In genomic region chr14:104063998-104064397, GRCh38 we compare ENCODE assay signal across 23 cellular contexts. TPM values are rescaled to one million over a fixed set of nuclear protein-coding genes. Genes with fewer than 3 reads are reported as not detected.
"Had no signal": no experiment of that assay in that cellular context is flagged by ENCODE, and none has a peak within 500 bp of the region (broad histone marks: within the 10 kb centered on the region; RNA-seq: fewer than 3 reads in every experiment).

No MANE protein-coding gene starts in this region.

- DNase-seq: IMR-90, Kasumi-1, MV-4-11, NCI-H1048, NCI-H1105, NCI-H1417, NCI-H1436 treated with DMSO at 0.1 percent for 48 hours, NCI-H1694, NCI-H187 treated with DMSO at 0.1 percent for 48 hours, NCI-H2029 treated with DMSO at 0.1 percent for 48 hours, NCI-H2171 treated with DMSO at 0.1 percent for 48 hours, NCI-H226, NCI-H446, NCI-H510A, NCI-H524 treated with DMSO at 0.1 percent for 48 hours, NCI-H774, PC-3, SHP77, SK-N-SH, SW 1271 had no signal

RNA-seq across cellular contexts. Expression of gene ASPG, which starts 21.5 kb away (rescaled TPM):
- total RNA-seq: HepG2, HT1080, IMR-90, M059J had no signal
